In genomic region chr3:175121225-175121624, GRCh38 we compare ENCODE assay signal across 12 cellular contexts.
A peak's percentile ranks its signal among the peaks of the same experiment; 100 is the strongest.
DNase-seq lines count a peak whose midpoint lies in the region; ATAC-seq, FAIRE-seq and TF ChIP-seq lines count a peak whose summit lies in the region.
"Had no signal": no experiment of that assay in that cellular context is flagged by ENCODE, and none has a peak within 500 bp of the region (broad histone marks: within the 10 kb centered on the region; RNA-seq: fewer than 3 reads in every experiment).

No MANE protein-coding gene starts in this region.

- H3K4me1 ChIP-seq in body of pancreas (no peaks in the 10 kb centered on the region), right lobe of liver (no peaks in the 10 kb centered on the region)
- no peaks in the 10 kb centered on the region for H3K4me1 ChIP-seq in CD8-positive, alpha-beta memory T cell (ENCODE audit: insufficient read depth, low read length)

- FAIRE-seq in D721Med (lab: Jason Lieb, UNC) = no peak

- H3K4me3 Mint-ChIP-seq in naive thymus-derived CD8-positive, alpha-beta T cell = no peak overlapping the region
- H3K4me3 Mint-ChIP-seq in CD8-positive, alpha-beta memory T cell = no peak overlapping the region

- TF ChIP-seq CTCF in D721Med (IDR thresholded peaks at IDR 0.05; ENCODE audit: insufficient read depth, missing control alignments) (peak; percentile 29), body of pancreas (IDR thresholded peaks at IDR 0.05) (peak in 2 of 7 experiments; percentile 27 to 38), right lobe of liver (IDR thresholded peaks at IDR 0.05) (peak; percentile 33 to 72 (median 65))

- 29 to 35% methylated on average over 2 of the region's 2 CpGs for WGBS in body of pancreas, 2 donors
- WGBS in right lobe of liver (ENCODE audit: insufficient coverage, low coverage, low lambda C conversion rate, missing lambda C conversion rate) = 17% methylated on average over 2 of the region's 2 CpGs

- POLR2A ChIA-PET in naive thymus-derived CD8-positive, alpha-beta T cell (lab: Charles Lee) = no interaction called here
- POLR2A ChIA-PET in CD8-positive, alpha-beta memory T cell (lab: Charles Lee) = no interaction called here

- ATAC-seq in body of pancreas (no peak), right lobe of liver (peak; percentile 96 to 100 (median 99)), GM19455 (IDR thresholded peaks at IDR 0.05; ENCODE audit: unreplicated experiment) (no peak)
- ATAC-seq in naive thymus-derived CD8-positive, alpha-beta T cell = no peak

- CTCF ChIA-PET in CD8-positive, alpha-beta memory T cell (lab: Charles Lee) = no interaction called here

- no peaks in the 10 kb centered on the region for H3K27me3 Mint-ChIP-seq in naive thymus-derived CD8-positive, alpha-beta T cell
- no peaks in the 10 kb centered on the region for H3K27me3 Mint-ChIP-seq in CD8-positive, alpha-beta memory T cell

- H3K4me1 Mint-ChIP-seq in naive thymus-derived CD8-positive, alpha-beta T cell = no peaks in the 10 kb centered on the region
- H3K4me1 Mint-ChIP-seq in CD8-positive, alpha-beta memory T cell = no peaks in the 10 kb centered on the region

- no peaks in the 10 kb centered on the region for H3K36me3 ChIP-seq in body of pancreas (replicated peaks in 1 of 2; ENCODE audit: insufficient read depth in 1 of 2, low read depth in 2 of 2)
- H3K36me3 ChIP-seq in right lobe of liver = no peaks in the 10 kb centered on the region
- no peaks in the 10 kb centered on the region for H3K36me3 ChIP-seq in CD8-positive, alpha-beta memory T cell (ENCODE audit: insufficient read depth, low read length)

- DNase-seq in D721Med (ENCODE audit: insufficient read length, low spot score) (no peak), HK-2 (ENCODE audit: unreplicated experiment) (peak; percentile 6), body of pancreas (peak in 3 of 4 donors; percentile 10 to 20 (median 17)), right lobe of liver (peak in 1 of 3 donors; percentile 66), NCI-H526 treated with DMSO at 0.1 percent for 48 hours (lab: John Stamatoyannopoulos, UW) (no peak)
- DNase-seq in naive thymus-derived CD8-positive, alpha-beta T cell = no peak
- DNase-seq in CD8-positive, alpha-beta memory T cell = no peak
- DNase-seq: activated naive CD4-positive, alpha-beta T cell treated with Interleukin-2 at 50 U/mL for 16 hours; GM23248; NCI-H446 had no signal

- peaks cover 0 to 18% (median 4%) of the 10 kb centered on the region in 9 donors for H3K9me3 Mint-ChIP-seq in naive thymus-derived CD8-positive, alpha-beta T cell
- H3K9me3 Mint-ChIP-seq in CD8-positive, alpha-beta memory T cell = peaks cover 0 to 18% (median 2%) of the 10 kb centered on the region in 5 donors

- no peaks in the 10 kb centered on the region for H3K27me3 ChIP-seq in body of pancreas
- H3K27me3 ChIP-seq in right lobe of liver = no peaks in the 10 kb centered on the region
- H3K27me3 ChIP-seq in CD8-positive, alpha-beta memory T cell (ENCODE audit: insufficient read depth, low read length, poor library complexity, severe bottlenecking) = no peaks in the 10 kb centered on the region

- no peak overlapping the region for H3K4me3 ChIP-seq in body of pancreas
- no peak overlapping the region for H3K4me3 ChIP-seq in right lobe of liver
- no peak overlapping the region for H3K4me3 ChIP-seq in CD8-positive, alpha-beta memory T cell (ENCODE audit: low read length)
- H3K4me3 ChIP-seq: GM23248 had no signal

- peaks cover 0 to 2% (median 0%) of the 10 kb centered on the region in 3 donors for H3K36me3 Mint-ChIP-seq in naive thymus-derived CD8-positive, alpha-beta T cell
- H3K36me3 Mint-ChIP-seq in CD8-positive, alpha-beta memory T cell = no peaks in the 10 kb centered on the region

- TF ChIP-seq POLR2A in body of pancreas (IDR thresholded peaks at IDR 0.05) (no peak), right lobe of liver (IDR thresholded peaks at IDR 0.05) (no peak)

- H3K27ac ChIP-seq in body of pancreas (no peak overlapping the region), right lobe of liver (no peak overlapping the region)
- H3K27ac ChIP-seq in CD8-positive, alpha-beta memory T cell (ENCODE audit: low read depth, low read length) = no peak overlapping the region
- H3K27ac ChIP-seq: epithelial cell of prostate, GM23248 had no signal

- H3K27ac Mint-ChIP-seq in naive thymus-derived CD8-positive, alpha-beta T cell = no peak overlapping the region
- H3K27ac Mint-ChIP-seq in CD8-positive, alpha-beta memory T cell = no peak overlapping the region

- H3K9me3 ChIP-seq in body of pancreas = no peaks in the 10 kb centered on the region
- H3K9me3 ChIP-seq in right lobe of liver = no peaks in the 10 kb centered on the region
- H3K9me3 ChIP-seq in CD8-positive, alpha-beta memory T cell (ENCODE audit: low read length) = no peaks in the 10 kb centered on the region

- intact Hi-C loops in body of pancreas (cut with DNase I) = no loop called here
- intact Hi-C loops in right lobe of liver (cut with DNase I) = no loop called here

Comparison
In these comparisons a context has a peak if more than half of its experiments do, and no peak if none do; other contexts are left out.
1. DNase-seq: peak in HK-2 (single experiment) and body of pancreas (3 of 4); none in D721Med (single experiment), naive thymus-derived CD8-positive, alpha-beta T cell (0 of 10), CD8-positive, alpha-beta memory T cell (0 of 5) and NCI-H526 treated with DMSO at 0.1 percent for 48 hours (single experiment).
2. ATAC-seq: peak in right lobe of liver (4 of 4); none in body of pancreas (single experiment), naive thymus-derived CD8-positive, alpha-beta T cell (0 of 2) and GM19455 (single experiment).